Comparison of ENCODE assay signal across 12 cellular contexts in the genomic region with DNA sequence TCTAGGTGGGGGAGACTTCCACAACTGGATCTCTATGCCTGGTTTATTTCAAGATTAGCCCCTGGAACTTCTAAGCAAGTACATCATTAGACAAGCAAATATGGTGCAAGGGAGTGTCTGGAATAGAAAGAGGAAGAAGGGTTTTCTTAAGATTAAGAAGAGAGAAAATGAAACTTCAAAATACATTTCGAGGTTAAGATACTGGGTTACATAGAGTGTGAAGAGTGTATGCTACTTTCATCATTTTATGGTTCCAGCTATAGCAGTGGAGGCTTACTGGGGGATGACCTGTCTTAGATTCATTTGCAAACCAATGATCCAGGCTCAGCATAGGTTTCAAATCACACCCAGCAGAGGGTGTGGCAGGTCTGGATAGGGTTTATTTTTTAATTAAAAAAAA.
DNase-seq lines count a peak whose midpoint lies in the region; ATAC-seq, FAIRE-seq and TF ChIP-seq lines count a peak whose summit lies in the region.
"Had no signal": no experiment of that assay in that cellular context is flagged by ENCODE, and none has a peak within 500 bp of the region (broad histone marks: within the 10 kb centered on the region; RNA-seq: fewer than 3 reads in every experiment).

No MANE protein-coding gene starts in this region.

- H3K27me3 ChIP-seq in GM12878 (replicated peaks in 1 of 2; ENCODE audit: control insufficient read depth in 2 of 2, insufficient read depth in 2 of 2, low read length in 1 of 2) (no peaks in the 10 kb centered on the region), thyroid gland (no peaks in the 10 kb centered on the region), tibial artery (no peaks in the 10 kb centered on the region)
- H3K27me3 ChIP-seq: right atrium auricular region had no signal

- peaks cover 14% of the 10 kb centered on the region; the same call in 1 of the 2 replicates for H3K4me1 ChIP-seq in GM12878 (ENCODE audit: control insufficient read depth, insufficient read depth, low read length)
- no peaks in the 10 kb centered on the region for H3K4me1 ChIP-seq in thyroid gland
- H3K4me1 ChIP-seq in tibial artery, result no peaks in the 10 kb centered on the region
- H3K4me1 ChIP-seq: right atrium auricular region had no signal

- H3K36me3 ChIP-seq in GM12878 (ENCODE audit: control insufficient read depth in 2 of 2, insufficient read depth in 2 of 2, low read length in 1 of 2) (no peaks in the 10 kb centered on the region), thyroid gland (no peaks in the 10 kb centered on the region), tibial artery (no peaks in the 10 kb centered on the region)
- H3K36me3 ChIP-seq: right atrium auricular region had no signal

- H3K9me3 ChIP-seq in GM12878 (replicated peaks; ENCODE audit: control insufficient read depth, insufficient read depth, low read length), result peaks cover 2% of the 10 kb centered on the region; the same call in 2 of the 3 replicates
- no peaks in the 10 kb centered on the region for H3K9me3 ChIP-seq in thyroid gland
- peaks cover 0 to 12% (median 10%) of the 10 kb centered on the region in 3 donors for H3K9me3 ChIP-seq in tibial artery

- H3K4me2 ChIP-seq in GM12878 (ENCODE audit: control insufficient read depth, insufficient read depth), result peak overlapping the region; percentile 35; the same call in 1 of the 2 replicates

- no peak overlapping the region for H3K4me3 ChIP-seq in GM12878
- no peak overlapping the region for H3K4me3 ChIP-seq in thyroid gland (replicated peaks in 1 of 3)
- H3K4me3 ChIP-seq in tibial artery, result no peak overlapping the region
- H3K4me3 ChIP-seq: GM23248, right atrium auricular region had no signal

- SMC1A ChIA-PET in GM12878 (lab: Charles Lee; ENCODE audit: uncharacterized antibody, unreplicated experiment), result interaction anchor here (0.8 kb wide), 1 partner anchor 373 kb away, joined by 3 read pairs; no protein-coding TSS in a partner anchor

- H2AFZ ChIP-seq in GM12878 (ENCODE audit: control insufficient read depth, low read depth, low read length), result no peak overlapping the region
- H2AFZ ChIP-seq: GM23248 had no signal

- POLR2A ChIA-PET in GM12878 (lab: Charles Lee), result no interaction called here

- RAD21 ChIA-PET in GM12878 (lab: Charles Lee; ENCODE audit: unreplicated experiment), result interaction anchor here (2.0 kb wide), 1 partner anchor 18 kb away, joined by 8 read pairs; no protein-coding TSS in a partner anchor

- 0% methylated on average over 1 of the region's 1 CpG for WGBS in GM12878 (ENCODE audit: insufficient coverage, insufficient replicate concordance, low lambda C conversion rate, missing lambda C conversion rate)
- 86 to 88% methylated on average over 1 of the region's 1 CpG for WGBS in thyroid gland, 2 donors

- intact Hi-C loops in GM12878 (cut with micrococcal nuclease; ENCODE audit: unreplicated experiment), result loop anchor here (5.0 kb wide), 1 partner anchor 103 kb away; no protein-coding TSS in a partner anchor
- intact Hi-C loops in thyroid gland (cut with DNase I), result no loop called here
- intact Hi-C loops in tibial artery (cut with DNase I; ENCODE audit: low total_unique reads), result no loop called here

- H4K20me1 ChIP-seq in GM12878 (ENCODE audit: control insufficient read depth, insufficient read depth), result no peaks in the 10 kb centered on the region

- ATAC-seq in GM21786 (IDR thresholded peaks at IDR 0.05; ENCODE audit: unreplicated experiment) (peak; percentile 97), HG03196 (IDR thresholded peaks at IDR 0.05; ENCODE audit: unreplicated experiment) (peak; percentile 85), GM12878 (peak; percentile 96)

- TF ChIP-seq RAD21 in GM12878 (IDR thresholded peaks at IDR 0.05; ENCODE audit: insufficient read depth, low read depth, low read length), result no peak

- no peaks in the 10 kb centered on the region for H3K79me2 ChIP-seq in GM12878 (ENCODE audit: control insufficient read depth, insufficient read depth, low read length)

- DNase-seq in GM19238 (ENCODE audit: insufficient read length, low spot score), result peak; percentile 33
- peak; percentile 33 for DNase-seq in GM12878 (ENCODE audit: low read depth, low spot score)
- no peak for DNase-seq in thyroid gland
- no peak for DNase-seq in tibial artery
- DNase-seq in DMS 273 (lab: John Stamatoyannopoulos, UW; ENCODE audit: unreplicated experiment), result no peak
- DNase-seq: DMS 273 treated with DMSO at 0.1 percent for 48 hours, GM23248, midbrain, NCI-H69 had no signal

- no peak for TF ChIP-seq CTCF in GM12878 (IDR thresholded peaks at IDR 0.05 in 2 of 3, conservative IDR thresholded peaks at IDR 0.05 in 1 of 3; ENCODE audit: control insufficient read depth in 2 of 3, extremely low read depth in 1 of 3, insufficient read depth in 1 of 3, low read depth in 3 of 3, low read length in 3 of 3)
- no peak for TF ChIP-seq CTCF in thyroid gland (IDR thresholded peaks at IDR 0.05)
- no peak for TF ChIP-seq CTCF in tibial artery (IDR thresholded peaks at IDR 0.05)

- no peak overlapping the region for H3K27ac ChIP-seq in GM12878 (ENCODE audit: control insufficient read depth, insufficient read depth)
- no peak overlapping the region for H3K27ac ChIP-seq in thyroid gland
- H3K27ac ChIP-seq in tibial artery, result no peak overlapping the region
- H3K27ac ChIP-seq: GM23248, right atrium auricular region had no signal

- CTCF ChIA-PET in GM12878 (lab: Yijun Ruan, JAX), result interaction anchor here (1.4 to 1.5 kb wide), 2 partner anchors 15 to 105 kb away, joined by 4 read pairs; no protein-coding TSS in a partner anchor

- BruUV-seq in GM12878 (replicated peaks; lab: Mats Ljungman, UMichigan), result no TSS peak

- no peak for TF ChIP-seq EP300 in GM12878 (IDR thresholded peaks at IDR 0.05; ENCODE audit: borderline replicate concordance in 1 of 2, control insufficient read depth in 1 of 2, low read depth in 2 of 2, low read length in 2 of 2)

- no peak overlapping the region for H3K9ac ChIP-seq in GM12878 (ENCODE audit: control insufficient read depth, insufficient read depth, low read length)
- H3K9ac ChIP-seq: GM23248 had no signal

- in situ Hi-C loops in GM12878 (cut with MboI), result no loop called here

- FAIRE-seq in GM12878 (lab: Jason Lieb, UNC), result no peak

- no peak for TF ChIP-seq POLR2A in GM12878 (IDR thresholded peaks at IDR 0.05; ENCODE audit: low read depth, low read length)
- TF ChIP-seq POLR2A in thyroid gland (IDR thresholded peaks at IDR 0.05), result no peak

TF ChIP-seq in GM12878, 131 proteins besides CTCF, POLR2A, EP300 and RAD21 (continues in another document):
- TF ChIP-seq ZNF384 (IDR thresholded peaks at IDR 0.05; ENCODE audit: borderline replicate concordance, low read depth, low read length) (no peak), ZNF274 (IDR thresholded peaks at IDR 0.05; ENCODE audit: insufficient read depth, insufficient read length) (no peak), NR2F1 (conservative IDR thresholded peaks at IDR 0.05) (0 out of 2 replicates have a peak, but pooled peaks have one; percentile 54), CHD1 (IDR thresholded peaks at IDR 0.05; ENCODE audit: low read depth, low read length) (no peak), ZNF24 (IDR thresholded peaks at IDR 0.05) (peak; percentile 51; the same call in 1 of the 2 replicates), LARP7 (IDR thresholded peaks at IDR 0.05) (no peak), KLF5 (IDR thresholded peaks at IDR 0.05; ENCODE audit: partially characterized antibody) (no peak), YBX1 (IDR thresholded peaks at IDR 0.05) (no peak)
- TF ChIP-seq, protein P1, sequence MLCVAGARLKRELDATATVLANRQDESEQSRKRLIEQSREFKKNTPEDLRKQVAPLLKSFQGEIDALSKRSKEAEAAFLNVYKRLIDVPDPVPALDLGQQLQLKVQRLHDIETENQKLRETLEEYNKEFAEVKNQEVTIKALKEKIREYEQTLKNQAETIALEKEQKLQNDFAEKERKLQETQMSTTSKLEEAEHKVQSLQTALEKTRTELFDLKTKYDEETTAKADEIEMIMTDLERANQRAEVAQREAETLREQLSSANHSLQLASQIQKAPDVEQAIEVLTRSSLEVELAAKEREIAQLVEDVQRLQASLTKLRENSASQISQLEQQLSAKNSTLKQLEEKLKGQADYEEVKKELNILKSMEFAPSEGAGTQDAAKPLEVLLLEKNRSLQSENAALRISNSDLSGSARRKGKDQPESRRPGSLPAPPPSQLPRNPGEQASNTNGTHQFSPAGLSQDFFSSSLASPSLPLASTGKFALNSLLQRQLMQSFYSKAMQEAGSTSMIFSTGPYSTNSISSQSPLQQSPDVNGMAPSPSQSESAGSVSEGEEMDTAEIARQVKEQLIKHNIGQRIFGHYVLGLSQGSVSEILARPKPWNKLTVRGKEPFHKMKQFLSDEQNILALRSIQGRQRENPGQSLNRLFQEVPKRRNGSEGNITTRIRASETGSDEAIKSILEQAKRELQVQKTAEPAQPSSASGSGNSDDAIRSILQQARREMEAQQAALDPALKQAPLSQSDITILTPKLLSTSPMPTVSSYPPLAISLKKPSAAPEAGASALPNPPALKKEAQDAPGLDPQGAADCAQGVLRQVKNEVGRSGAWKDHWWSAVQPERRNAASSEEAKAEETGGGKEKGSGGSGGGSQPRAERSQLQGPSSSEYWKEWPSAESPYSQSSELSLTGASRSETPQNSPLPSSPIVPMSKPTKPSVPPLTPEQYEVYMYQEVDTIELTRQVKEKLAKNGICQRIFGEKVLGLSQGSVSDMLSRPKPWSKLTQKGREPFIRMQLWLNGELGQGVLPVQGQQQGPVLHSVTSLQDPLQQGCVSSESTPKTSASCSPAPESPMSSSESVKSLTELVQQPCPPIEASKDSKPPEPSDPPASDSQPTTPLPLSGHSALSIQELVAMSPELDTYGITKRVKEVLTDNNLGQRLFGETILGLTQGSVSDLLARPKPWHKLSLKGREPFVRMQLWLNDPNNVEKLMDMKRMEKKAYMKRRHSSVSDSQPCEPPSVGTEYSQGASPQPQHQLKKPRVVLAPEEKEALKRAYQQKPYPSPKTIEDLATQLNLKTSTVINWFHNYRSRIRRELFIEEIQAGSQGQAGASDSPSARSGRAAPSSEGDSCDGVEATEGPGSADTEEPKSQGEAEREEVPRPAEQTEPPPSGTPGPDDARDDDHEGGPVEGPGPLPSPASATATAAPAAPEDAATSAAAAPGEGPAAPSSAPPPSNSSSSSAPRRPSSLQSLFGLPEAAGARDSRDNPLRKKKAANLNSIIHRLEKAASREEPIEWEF (IDR thresholded peaks at IDR 0.05; ENCODE audit: insufficient replicate concordance, low read depth, low read length), result no peak

Comparison
In these comparisons a context has a peak if more than half of its experiments do, and no peak if none do; other contexts are left out.
1. DNase-seq: peak in GM19238 (single experiment) and GM12878 (single experiment); none in thyroid gland (0 of 2), tibial artery (0 of 2) and DMS 273 (single experiment).
2. Peak in every context shown above with its lines, with median percentiles within 50 percentile points of each other: ATAC-seq.